8 cellular contexts compared by ENCODE assay signal in the genomic region with DNA sequence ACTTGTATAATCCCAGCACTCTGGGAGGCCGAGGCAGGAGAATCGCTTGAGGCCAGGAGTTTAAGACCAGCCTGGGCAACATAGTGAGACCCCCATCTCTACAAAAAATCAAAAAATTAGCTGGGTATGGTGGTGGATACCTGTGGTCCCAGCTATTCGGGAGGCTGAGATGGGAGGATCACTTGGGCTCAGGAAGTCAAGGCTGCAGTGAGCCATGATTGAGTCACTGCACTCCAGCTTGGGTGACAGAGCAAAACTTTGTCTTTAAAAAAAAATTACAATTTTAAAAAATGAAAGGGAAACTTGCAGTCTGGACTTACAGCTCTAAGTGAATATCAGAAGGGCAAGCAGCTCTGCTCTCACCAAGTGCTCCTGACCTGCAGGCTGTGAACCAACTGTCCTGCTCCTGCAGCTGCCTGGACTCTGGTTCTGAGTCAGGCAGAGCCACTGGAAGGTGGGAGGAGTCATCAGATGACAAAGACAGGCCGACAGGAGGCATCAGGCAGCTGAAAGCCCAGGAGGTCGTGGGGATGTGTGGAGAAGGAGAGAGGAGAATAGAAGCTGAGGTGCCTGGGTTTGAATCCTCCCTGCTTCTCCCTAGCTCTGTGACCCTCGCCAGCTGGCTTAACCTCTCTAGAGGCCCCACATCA. TPM values are rescaled to one million over a fixed set of nuclear protein-coding genes. Genes with fewer than 3 reads are reported as not detected.
DNase-seq lines count a peak whose midpoint lies in the region; ATAC-seq, FAIRE-seq and TF ChIP-seq lines count a peak whose summit lies in the region.

No MANE protein-coding gene starts in this region.

- H3K9ac ChIP-seq in K562 (ENCODE audit: insufficient read depth in 1 of 2, low read depth in 2 of 2, low read length in 2 of 2), result no peak overlapping the region

- no peaks in the 10 kb centered on the region for H3K9me3 ChIP-seq in K562 (replicated peaks; ENCODE audit: control insufficient read depth, insufficient read depth, low read depth, low read length)
- H3K9me3 ChIP-seq in tibial nerve, result no peaks in the 10 kb centered on the region

- H3K27ac ChIP-seq in K562 (ENCODE audit: extremely low read depth, low read depth, low read length) (no peak overlapping the region), tibial nerve (no peak overlapping the region)

- no peak overlapping the region for H3K4me3 ChIP-seq in K562
- no peak overlapping the region for H3K4me3 ChIP-seq in retinal pigment epithelial cell (ENCODE audit: low read length)
- no peak overlapping the region for H3K4me3 ChIP-seq in tibial nerve

- H3K79me2 ChIP-seq in K562 (ENCODE audit: control insufficient read depth, insufficient read depth, low read length), result no peaks in the 10 kb centered on the region

- TF ChIP-seq CTCF in K562 (IDR thresholded peaks at IDR 0.05 in 2 of 3, conservative IDR thresholded peaks at IDR 0.05 in 1 of 3; ENCODE audit: insufficient read depth in 2 of 3, low read depth in 1 of 3, low read length in 3 of 3), result peak; percentile 28 to 34 (median 34); a peak in 3 of 6 replicates
- TF ChIP-seq CTCF in retinal pigment epithelial cell (conservative IDR thresholded peaks at IDR 0.05; ENCODE audit: low read depth, low read length), result peak; percentile 7
- no peak for TF ChIP-seq CTCF in tibial nerve (IDR thresholded peaks at IDR 0.05)

- H3K4me1 ChIP-seq in K562 (replicated peaks in 1 of 2; ENCODE audit: control insufficient read depth in 2 of 2, insufficient read depth in 2 of 2, low read length in 2 of 2) (peaks cover 6 to 9% of the 10 kb centered on the region in 2 experiments; a peak in 4 of 5 replicates), tibial nerve (no peaks in the 10 kb centered on the region)

- intact Hi-C loops in K562 (cut with micrococcal nuclease), result no loop called here

- peak; percentile 57 for ATAC-seq in GM19438 (IDR thresholded peaks at IDR 0.05; ENCODE audit: low read depth, unreplicated experiment)
- peak; percentile 90 for ATAC-seq in K562

- DNase-seq in Daoy (ENCODE audit: low read depth) (peak; percentile 63), HPDE6-E6E7 (ENCODE audit: extremely low spot score) (peak; percentile 53), K562 (ENCODE audit: extremely low read depth in 1 of 4, low spot score in 3 of 4) (peak; percentile 49 to 66 (median 58)), retinal pigment epithelial cell (ENCODE audit: low read depth) (no peak), tibial nerve (ENCODE audit: low spot score in 2 of 2) (no peak), SHP77 treated with DMSO at 0.1 percent for 48 hours (lab: John Stamatoyannopoulos, UW) (no peak), NCI-H1105 treated with DMSO at 0.1 percent for 48 hours (lab: John Stamatoyannopoulos, UW) (no peak)

- H3K36me3 ChIP-seq in K562 (ENCODE audit: control insufficient read depth, insufficient read depth, low read length) (no peaks in the 10 kb centered on the region), tibial nerve (peaks cover 0 to 65% (median 6%) of the 10 kb centered on the region in 3 donors)

- H3K9me1 ChIP-seq in K562 (ENCODE audit: control insufficient read depth, insufficient read depth, low read length), result no peaks in the 10 kb centered on the region

- FAIRE-seq in K562 (lab: Jason Lieb, UNC), result peak; percentile 80

- TF ChIP-seq RAD21 in K562 (CRISPR knock-in tag; conservative IDR thresholded peaks at IDR 0.05 in 1 of 2, IDR thresholded peaks at IDR 0.05 in 1 of 2), result 0 out of 4 replicates have a peak, but pooled peaks of 1 of the 2 experiments have one; percentile 9

- 41% methylated on average over 6 of the region's 6 CpGs for WGBS in K562 (ENCODE audit: insufficient coverage, low coverage, missing lambda C conversion rate)
- 61 to 70% methylated on average over 6 of the region's 6 CpGs for WGBS in tibial nerve, 2 donors

- in situ Hi-C loops in K562 (cut with MboI), result no loop called here

- no TSS peak for BruUV-seq in K562 (replicated peaks; lab: Mats Ljungman, UMichigan)

- CTCF ChIA-PET in K562 (lab: Yijun Ruan, JAX; ENCODE audit: low intra/inter-chr PET ratio), result no interaction called here

- H3K4me2 ChIP-seq in K562 (ENCODE audit: insufficient read depth, low read length), result no peak overlapping the region

- peak overlapping the region; percentile 53; the same call in 1 of the 2 replicates for H2AFZ ChIP-seq in K562 (ENCODE audit: low read depth, low read length)

- POLR2A ChIA-PET in K562 (lab: Yijun Ruan, JAX), result interaction anchor here (0.6 to 2.5 kb wide), 8 partner anchors 10 to 229 kb away, joined by 3 to 11 read pairs (median 3); a partner anchor contains a TSS

- TF ChIP-seq EP300 in K562 (IDR thresholded peaks at IDR 0.05; ENCODE audit: low read length) (no peak), tibial nerve (IDR thresholded peaks at IDR 0.05) (no peak)

- TF ChIP-seq POLR2A in K562 (conservative IDR thresholded peaks at IDR 0.05) (no peak), tibial nerve (IDR thresholded peaks at IDR 0.05) (no peak)

- H3K27me3 ChIP-seq in K562 (ENCODE audit: control insufficient read depth in 2 of 2, insufficient read depth in 2 of 2, low read length in 2 of 2) (peaks cover 0 to 14% of the 10 kb centered on the region in 2 experiments; a peak in 2 of 5 replicates), tibial nerve (no peaks in the 10 kb centered on the region)

- no peaks in the 10 kb centered on the region for H4K20me1 ChIP-seq in K562 (replicated peaks; ENCODE audit: control insufficient read depth, insufficient read depth, low read length)

RNA-seq across cellular contexts. Expression of a gene that starts 9.6 kb away (rescaled TPM):
- total RNA-seq in Daoy (2014; rRNA removed; shearing (Covaris generic)), result not detected in 2 replicates
- not detected in 2 replicates for total RNA-seq in K562 (2011; cell fraction: chromatin; rRNA removed; ENCODE audit: low replicate concordance)
- not detected in 2 replicates for total RNA-seq in K562 (2011; cell fraction: nucleolus; rRNA removed)
- not detected in 2 replicates for total RNA-seq in K562 (2011; cell fraction: nucleoplasm; rRNA removed)
- total RNA-seq in K562 (2014; rRNA removed), result not detected in 2 replicates
- total RNA-seq in K562 (2014; rRNA removed; fragmentation: Illumina TruSeq; extraction: Trizol), result not detected in 2 replicates
- not detected in 2 replicates for total RNA-seq in K562 (2015; rRNA removed; fragmentation: Illumina TruSeq; extraction: Trizol)
- total RNA-seq in K562 (2021), result not detected in 2 replicates
- not detected in 2 replicates for polyA plus RNA-seq in K562 (2011; rRNA removed)
- not detected in 2 replicates for polyA plus RNA-seq in K562 (2011; cell fraction: cytosol; rRNA removed)
- polyA plus RNA-seq in K562 (2011; cell fraction: nucleus; rRNA removed), result not detected in 2 replicates
- polyA plus RNA-seq in K562 (2012), result 0.30 TPM in 1 of 2 replicates, not detected in the other
- not detected in 2 replicates for polyA plus RNA-seq in K562 (2014; fragmentation: Illumina TruSeq; extraction: Trizol)
- polyA plus RNA-seq in K562 (2014; fragmentation: Nextera tagmentation; extraction: Ambion mirVana), result not detected
- not detected in 2 replicates for polyA plus RNA-seq in K562 (2014; rRNA removed)
- not detected in 2 replicates for polyA minus RNA-seq in K562 (2011; rRNA and poly(A)+ RNA removed)
- polyA minus RNA-seq in K562 (2011; cell fraction: cytosol; rRNA and poly(A)+ RNA removed), result not detected in 2 replicates
- polyA minus RNA-seq in K562 (2011; cell fraction: nucleus; rRNA and poly(A)+ RNA removed), result not detected in 2 replicates
- total RNA-seq in tibial nerve, result not detected

RNA-seq across cellular contexts. Expression of a gene that starts 16.4 kb away (rescaled TPM):
- total RNA-seq in Daoy (2014; rRNA removed; shearing (Covaris generic)), result 164 and 188 TPM in 2 replicates
- total RNA-seq in K562 (2011; cell fraction: chromatin; rRNA removed; ENCODE audit: low replicate concordance), result 16.6 and 31.9 TPM in 2 replicates
- 45.1 and 48.4 TPM in 2 replicates for total RNA-seq in K562 (2011; cell fraction: nucleolus; rRNA removed)
- 37.1 and 40.2 TPM in 2 replicates for total RNA-seq in K562 (2011; cell fraction: nucleoplasm; rRNA removed)
- 172 and 189 TPM in 2 replicates for total RNA-seq in K562 (2014; rRNA removed)
- total RNA-seq in K562 (2014; rRNA removed; fragmentation: Illumina TruSeq; extraction: Trizol), result 86.1 and 109 TPM in 2 replicates
- total RNA-seq in K562 (2015; rRNA removed; fragmentation: Illumina TruSeq; extraction: Trizol), result 119 and 130 TPM in 2 replicates
- total RNA-seq in K562 (2021), result 159 and 166 TPM in 2 replicates
- polyA plus RNA-seq in K562 (2011; rRNA removed), result 133 and 155 TPM in 2 replicates
- polyA plus RNA-seq in K562 (2011; cell fraction: cytosol; rRNA removed), result 183 and 188 TPM in 2 replicates
- 68.3 and 76.8 TPM in 2 replicates for polyA plus RNA-seq in K562 (2011; cell fraction: nucleus; rRNA removed)
- polyA plus RNA-seq in K562 (2012), result 64.2 and 162 TPM in 2 replicates
- polyA plus RNA-seq in K562 (2014; fragmentation: Illumina TruSeq; extraction: Trizol), result 158 and 183 TPM in 2 replicates
- 100 to 1,000 TPM; 493 to 553 TPM for polyA plus RNA-seq in K562 (2014; fragmentation: Nextera tagmentation; extraction: Ambion mirVana)
- 199 and 222 TPM in 2 replicates for polyA plus RNA-seq in K562 (2014; rRNA removed)
- polyA minus RNA-seq in K562 (2011; rRNA and poly(A)+ RNA removed), result 67.5 and 72.6 TPM in 2 replicates
- polyA minus RNA-seq in K562 (2011; cell fraction: cytosol; rRNA and poly(A)+ RNA removed), result 17.3 and 37.4 TPM in 2 replicates
- 13.5 and 21.9 TPM in 2 replicates for polyA minus RNA-seq in K562 (2011; cell fraction: nucleus; rRNA and poly(A)+ RNA removed)
- 10 to 100 TPM; 20.2 to 51.6 (median 40.1) TPM for total RNA-seq in tibial nerve

RNA-seq across cellular contexts. Expression of a gene that starts 20.5 kb away (rescaled TPM):
- total RNA-seq in Daoy (2014; rRNA removed; shearing (Covaris generic)), result 22.4 and 29.8 TPM in 2 replicates
- 2.0 and 3.5 TPM in 2 replicates for total RNA-seq in K562 (2011; cell fraction: chromatin; rRNA removed; ENCODE audit: low replicate concordance)
- total RNA-seq in K562 (2011; cell fraction: nucleolus; rRNA removed), result 1.8 and 2.6 TPM in 2 replicates
- 2.4 and 3.6 TPM in 2 replicates for total RNA-seq in K562 (2011; cell fraction: nucleoplasm; rRNA removed)
- total RNA-seq in K562 (2014; rRNA removed), result 7.7 and 11.8 TPM in 2 replicates
- 6.4 and 7.9 TPM in 2 replicates for total RNA-seq in K562 (2014; rRNA removed; fragmentation: Illumina TruSeq; extraction: Trizol)
- total RNA-seq in K562 (2015; rRNA removed; fragmentation: Illumina TruSeq; extraction: Trizol), result 9.1 and 10.9 TPM in 2 replicates
- 9.7 and 9.8 TPM in 2 replicates for total RNA-seq in K562 (2021)
- polyA plus RNA-seq in K562 (2011; rRNA removed), result 5.4 and 5.9 TPM in 2 replicates
- polyA plus RNA-seq in K562 (2011; cell fraction: cytosol; rRNA removed), result 11.2 and 16.3 TPM in 2 replicates
- 2.8 and 4.5 TPM in 2 replicates for polyA plus RNA-seq in K562 (2011; cell fraction: nucleus; rRNA removed)
- polyA plus RNA-seq in K562 (2012), result 33.5 and 84.9 TPM in 2 replicates
- polyA plus RNA-seq in K562 (2014; fragmentation: Illumina TruSeq; extraction: Trizol), result 13.2 and 15.7 TPM in 2 replicates
- polyA plus RNA-seq in K562 (2014; fragmentation: Nextera tagmentation; extraction: Ambion mirVana), result 10 to 100 TPM; 21.5 to 24.9 TPM
- 9.8 and 11.1 TPM in 2 replicates for polyA plus RNA-seq in K562 (2014; rRNA removed)
- polyA minus RNA-seq in K562 (2011; rRNA and poly(A)+ RNA removed), result 5.3 and 6.6 TPM in 2 replicates
- 3.4 TPM in 2 replicates for polyA minus RNA-seq in K562 (2011; cell fraction: cytosol; rRNA and poly(A)+ RNA removed)
- polyA minus RNA-seq in K562 (2011; cell fraction: nucleus; rRNA and poly(A)+ RNA removed), result 1.1 and 2.6 TPM in 2 replicates
- total RNA-seq in tibial nerve, result 10 to 100 TPM; 22.4 to 35.7 (median 25.5) TPM

RNA-seq across cellular contexts. Expression of a gene that starts 31.5 kb away (rescaled TPM):
- 5.6 and 9.0 TPM in 2 replicates for total RNA-seq in Daoy (2014; rRNA removed; shearing (Covaris generic))
- total RNA-seq in K562 (2011; cell fraction: chromatin; rRNA removed; ENCODE audit: low replicate concordance), result 70.0 and 187 TPM in 2 replicates
- total RNA-seq in K562 (2011; cell fraction: nucleolus; rRNA removed), result 140 and 142 TPM in 2 replicates
- total RNA-seq in K562 (2011; cell fraction: nucleoplasm; rRNA removed), result 97.5 and 106 TPM in 2 replicates
- total RNA-seq in K562 (2014; rRNA removed) (32.0 and 36.4 TPM in 2 replicates), K562 (2014; rRNA removed; fragmentation: Illumina TruSeq; extraction: Trizol) (14.8 and 17.3 TPM in 2 replicates), K562 (2015; rRNA removed; fragmentation: Illumina TruSeq; extraction: Trizol) (16.1 and 17.8 TPM in 2 replicates), K562 (2021) (41.8 and 42.9 TPM in 2 replicates), tibial nerve (10 to 100 TPM; 35.8 to 47.3 (median 42.4) TPM)
- polyA plus RNA-seq in K562 (2011; rRNA removed) (24.6 and 30.6 TPM in 2 replicates), K562 (2014; fragmentation: Illumina TruSeq; extraction: Trizol) (33.4 and 37.3 TPM in 2 replicates), K562 (2014; fragmentation: Nextera tagmentation; extraction: Ambion mirVana) (1 to 10 TPM; 2.6 to 3.8 TPM), K562 (2014; rRNA removed) (29.9 and 30.6 TPM in 2 replicates)
- polyA plus RNA-seq in K562 (2011; cell fraction: cytosol; rRNA removed), result 32.9 and 51.5 TPM in 2 replicates
- polyA plus RNA-seq in K562 (2011; cell fraction: nucleus; rRNA removed), result 72.6 and 94.2 TPM in 2 replicates
- 24.9 and 86.3 TPM in 2 replicates for polyA plus RNA-seq in K562 (2012)
- polyA minus RNA-seq in K562 (2011; rRNA and poly(A)+ RNA removed), result 23.7 and 32.9 TPM in 2 replicates
- 24.3 and 29.1 TPM in 2 replicates for polyA minus RNA-seq in K562 (2011; cell fraction: cytosol; rRNA and poly(A)+ RNA removed)
- polyA minus RNA-seq in K562 (2011; cell fraction: nucleus; rRNA and poly(A)+ RNA removed), result 38.5 and 48.2 TPM in 2 replicates

RNA-seq across cellular contexts. Expression of a gene that starts 50.5 kb away (rescaled TPM):
- 4.6 TPM in 1 of 2 replicates, not detected in the other for total RNA-seq in Daoy (2014; rRNA removed; shearing (Covaris generic))
- total RNA-seq in K562 (2011; cell fraction: chromatin; rRNA removed; ENCODE audit: low replicate concordance), result 0.44 TPM in 1 of 2 replicates, not detected in the other
- 0.33 TPM in 1 of 2 replicates, not detected in the other for total RNA-seq in K562 (2011; cell fraction: nucleolus; rRNA removed)
- total RNA-seq in K562 (2011; cell fraction: nucleoplasm; rRNA removed), result 0.37 and 0.46 TPM in 2 replicates
- not detected in 2 replicates for total RNA-seq in K562 (2014; rRNA removed)
- total RNA-seq in K562 (2014; rRNA removed; fragmentation: Illumina TruSeq; extraction: Trizol), result not detected in 2 replicates
- 0.14 TPM in 1 of 2 replicates, not detected in the other for total RNA-seq in K562 (2015; rRNA removed; fragmentation: Illumina TruSeq; extraction: Trizol)
- total RNA-seq in K562 (2021), result 0.94 and 1.00 TPM in 2 replicates
- 0.10 and 0.31 TPM in 2 replicates for polyA plus RNA-seq in K562 (2011; rRNA removed)
- polyA plus RNA-seq in K562 (2011; cell fraction: cytosol; rRNA removed), result 0.37 and 0.40 TPM in 2 replicates
- 0.18 and 0.48 TPM in 2 replicates for polyA plus RNA-seq in K562 (2011; cell fraction: nucleus; rRNA removed)
- polyA plus RNA-seq in K562 (2012), result 0.30 and 1.2 TPM in 2 replicates
- 0.08 and 0.31 TPM in 2 replicates for polyA plus RNA-seq in K562 (2014; fragmentation: Illumina TruSeq; extraction: Trizol)
- under 1 TPM; 0.21 to 0.30 TPM for polyA plus RNA-seq in K562 (2014; fragmentation: Nextera tagmentation; extraction: Ambion mirVana)
- polyA plus RNA-seq in K562 (2014; rRNA removed), result 0.20 and 0.55 TPM in 2 replicates
- not detected in 2 replicates for polyA minus RNA-seq in K562 (2011; rRNA and poly(A)+ RNA removed)
- polyA minus RNA-seq in K562 (2011; cell fraction: cytosol; rRNA and poly(A)+ RNA removed), result not detected in 2 replicates
- polyA minus RNA-seq in K562 (2011; cell fraction: nucleus; rRNA and poly(A)+ RNA removed), result 0.13 TPM in 1 of 2 replicates, not detected in the other
- total RNA-seq in tibial nerve, result 100 to 1,000 TPM; 508 to 826 (median 607) TPM

Comparison
In these comparisons a context has a peak if more than half of its experiments do, and no peak if none do; other contexts are left out.
1. DNase-seq: peak in Daoy (single experiment), HPDE6-E6E7 (single experiment) and K562 (4 of 4); none in retinal pigment epithelial cell (single experiment), tibial nerve (0 of 2), SHP77 treated with DMSO at 0.1 percent for 48 hours (single experiment) and NCI-H1105 treated with DMSO at 0.1 percent for 48 hours (single experiment).
2. CTCF ChIP-seq: peak in K562 (3 of 3) and retinal pigment epithelial cell (single experiment); none in tibial nerve (0 of 5).